15 cellular contexts compared by ENCODE assay signal in the genomic region with DNA sequence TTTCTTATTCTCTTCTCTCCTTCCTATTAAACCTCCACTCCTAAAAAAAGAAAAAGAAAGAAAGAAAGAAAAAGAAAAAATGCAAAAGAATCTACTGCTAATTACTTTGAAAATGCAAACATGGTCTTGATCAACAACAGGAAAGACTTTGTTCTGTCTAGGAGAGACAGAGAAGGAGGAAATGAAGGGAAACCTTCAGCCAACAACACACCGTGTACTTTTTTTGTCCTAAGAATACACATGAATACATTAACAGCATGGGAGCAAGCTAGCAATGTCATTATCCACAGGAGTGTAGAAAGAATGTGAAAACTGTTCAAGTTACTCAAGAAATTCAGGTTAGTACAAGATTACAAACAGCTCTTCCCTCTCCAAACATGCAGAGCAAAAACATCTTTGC.
A peak's percentile ranks its signal among the peaks of the same experiment; 100 is the strongest.
DNase-seq lines count a peak whose midpoint lies in the region; ATAC-seq, FAIRE-seq and TF ChIP-seq lines count a peak whose summit lies in the region.
"Had no signal": no experiment of that assay in that cellular context is flagged by ENCODE, and none has a peak within 500 bp of the region (broad histone marks: within the 10 kb centered on the region; RNA-seq: fewer than 3 reads in every experiment).

No MANE protein-coding gene starts in this region.

- DNase-seq in caudate nucleus (lab: John Stamatoyannopoulos, UW): no peak
- DNase-seq in inferior parietal cortex (ENCODE audit: extremely low spot score): peak; percentile 7
- peak; percentile 45 for DNase-seq in renal cortical epithelial cell (ENCODE audit: low read depth)
- DNase-seq in urothelium cell line (ENCODE audit: low spot score): no peak
- DNase-seq in effector memory CD8-positive, alpha-beta T cell: no peak
- no peak for DNase-seq in transverse colon
- DNase-seq: ACHN, AML-193, EL, MV-4-11, NCI-H1417 treated with DMSO at 0.1 percent for 48 hours had no signal

- no peaks in the 10 kb centered on the region for H3K4me1 Mint-ChIP-seq in effector memory CD8-positive, alpha-beta T cell (ENCODE audit: low read depth in 2 of 2)

- intact Hi-C loops in transverse colon (cut with DNase I; ENCODE audit: low total_unique reads): no loop called here

- H3K36me3 ChIP-seq in HUES64 (ENCODE audit: insufficient read depth, low read length): no peaks in the 10 kb centered on the region
- no peaks in the 10 kb centered on the region for H3K36me3 ChIP-seq in transverse colon

- in situ Hi-C loops in transverse colon (cut with MboI; ENCODE audit: low pct_ligation_motif_present in 1 of 4, low pct_unique_long_range_greater_than_20kb in 1 of 4, low sequenced_read_pairs in 3 of 4): no loop called here

- no peaks in the 10 kb centered on the region for H3K9me3 ChIP-seq in HUES64 (ENCODE audit: insufficient read depth, low read depth, low read length)
- no peaks in the 10 kb centered on the region for H3K9me3 ChIP-seq in transverse colon

- no peak for TF ChIP-seq POLR2A in transverse colon (IDR thresholded peaks at IDR 0.05)

- H3K4me1 ChIP-seq in HUES64 (ENCODE audit: insufficient read depth, low read length) (peaks cover 50% of the 10 kb centered on the region), transverse colon (no peaks in the 10 kb centered on the region)

- H3K4me3 ChIP-seq in HUES64 (ENCODE audit: low read length) (peak overlapping the region; percentile 18; the same call in 1 of the 2 replicates), transverse colon (no peak overlapping the region)
- H3K4me3 ChIP-seq: K562 had no signal

- no peak for FAIRE-seq in urothelium cell line (lab: Jason Lieb, UNC)
- FAIRE-seq: H54, K562 had no signal

- peaks cover 0 to 13% of the 10 kb centered on the region in 2 donors for H3K27me3 Mint-ChIP-seq in effector memory CD8-positive, alpha-beta T cell

- no CpG with 5 or more reads among the region's 1 CpG for WGBS in HUES64
- WGBS in transverse colon (ENCODE audit: low coverage in 1 of 2), 2 donors: 2 to 10% methylated on average over 1 of the region's 1 CpG

- H3K9ac ChIP-seq in HUES64 (ENCODE audit: low read depth, low read length): peak overlapping the region; percentile 48; the same call in 1 of the 2 replicates

- no peaks in the 10 kb centered on the region for H3K36me3 Mint-ChIP-seq in effector memory CD8-positive, alpha-beta T cell (ENCODE audit: insufficient read depth)

- H3K27me3 ChIP-seq in HUES64 (ENCODE audit: insufficient read depth, low read length) (no peaks in the 10 kb centered on the region), transverse colon (no peaks in the 10 kb centered on the region)

- no peaks in the 10 kb centered on the region for H3K9me3 Mint-ChIP-seq in effector memory CD8-positive, alpha-beta T cell

- peak overlapping the region; percentile 68 for H3K27ac ChIP-seq in HUES64 (ENCODE audit: low read depth, low read length)
- peak overlapping the region; percentile 18 for H3K27ac ChIP-seq in caudate nucleus (ENCODE audit: low read depth, low read length)
- H3K27ac ChIP-seq in transverse colon: no peak overlapping the region

- no peak for TF ChIP-seq EP300 in transverse colon (IDR thresholded peaks at IDR 0.05; ENCODE audit: low read depth)

- TF ChIP-seq CTCF in transverse colon (IDR thresholded peaks at IDR 0.05): no peak

- H3K27ac Mint-ChIP-seq in effector memory CD8-positive, alpha-beta T cell: no peak overlapping the region

- H3K4me3 Mint-ChIP-seq in effector memory CD8-positive, alpha-beta T cell: no peak overlapping the region

- ATAC-seq in effector memory CD8-positive, alpha-beta T cell (replicated peaks): no peak
- ATAC-seq: K562, Panc1 had no signal

Comparison
In these comparisons a context has a peak if more than half of its experiments do, and no peak if none do; other contexts are left out.
1. H3K27ac ChIP-seq: peak in HUES64 (single experiment) and caudate nucleus (single experiment); none in transverse colon (0 of 4).
2. DNase-seq: peak in inferior parietal cortex (single experiment) and renal cortical epithelial cell (single experiment); none in caudate nucleus (0 of 61), urothelium cell line (single experiment), effector memory CD8-positive, alpha-beta T cell (0 of 3) and transverse colon (single experiment).